Comparison of ENCODE assay signal across 8 cellular contexts in the genomic region with DNA sequence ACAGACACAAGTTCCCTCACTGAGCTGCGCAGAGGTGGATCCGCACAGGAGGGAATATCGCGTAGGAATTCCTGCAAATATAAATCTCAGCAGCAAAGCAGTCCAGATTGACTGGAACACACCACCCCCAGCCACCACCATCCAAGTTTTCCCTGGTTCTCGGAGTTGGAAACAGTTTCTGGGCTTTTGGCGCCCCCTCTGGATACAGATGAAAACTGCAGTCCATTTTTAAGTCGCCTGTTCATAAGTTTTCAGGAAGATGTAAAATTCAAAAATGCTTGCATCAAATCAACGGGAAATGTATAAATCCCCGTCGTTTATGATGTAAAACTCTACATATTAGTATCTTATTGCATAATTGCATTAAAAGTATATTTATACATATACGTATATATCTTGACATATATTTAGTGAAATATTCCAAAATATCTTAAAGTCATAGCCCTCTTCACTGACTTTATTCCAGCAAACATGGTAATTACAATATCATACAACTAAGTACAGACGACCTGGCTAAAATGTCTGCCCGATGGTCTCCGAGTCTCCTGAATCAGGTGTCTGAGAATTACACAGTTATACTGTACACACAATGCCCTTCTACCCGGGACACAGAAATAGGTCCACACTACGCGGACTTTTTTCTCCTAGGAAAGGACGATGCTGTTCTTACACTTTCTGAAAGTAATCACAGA. TPM values are rescaled to one million over a fixed set of nuclear protein-coding genes. Genes with fewer than 3 reads are reported as not detected.
DNase-seq lines count a peak whose midpoint lies in the region; ATAC-seq and TF ChIP-seq lines count a peak whose summit lies in the region.

No MANE protein-coding gene starts in this region.

- no TSS peak for BruUV-seq in OCI-LY7 (replicated peaks; lab: Mats Ljungman, UMichigan)

- CTCF ChIA-PET in OCI-LY7 (lab: Charles Lee; ENCODE audit: unreplicated experiment): no interaction called here

- no peaks in the 10 kb centered on the region for H3K36me3 ChIP-seq in OCI-LY7 (ENCODE audit: insufficient read depth, low read length)
- peaks cover 1% of the 10 kb centered on the region for H3K36me3 ChIP-seq in kidney epithelial cell (ENCODE audit: control insufficient read depth, insufficient read depth, low read length)

- H3K27me3 ChIP-seq in kidney epithelial cell (ENCODE audit: control insufficient read depth, insufficient read depth, low read length): peaks cover 28% of the 10 kb centered on the region

- peak overlapping the region; percentile 49; the same call in 1 of the 2 replicates for H3K4me3 Mint-ChIP-seq in HFFc6

- H4K20me1 ChIP-seq in OCI-LY7 (ENCODE audit: insufficient read depth, low read length): no peaks in the 10 kb centered on the region

- peaks cover 40% of the 10 kb centered on the region for H3K4me1 Mint-ChIP-seq in HFFc6 (ENCODE audit: low read depth)

- peak; percentile 81 for DNase-seq in DMS 273 (lab: John Stamatoyannopoulos, UW; ENCODE audit: unreplicated experiment)
- DNase-seq in HFFc6: peak; percentile 66
- DNase-seq in OCI-LY7 (ENCODE audit: low spot score): peak; percentile 54
- peak; percentile 66 for DNase-seq in cerebellar cortex (ENCODE audit: low spot score)
- no peak for DNase-seq in kidney epithelial cell (ENCODE audit: low read depth)
- peak; percentile 94 for DNase-seq in superior temporal gyrus (ENCODE audit: extremely low spot score)
- no peak for DNase-seq in effector CD8-positive, alpha-beta T cell (lab: John Stamatoyannopoulos, UW)

- no peak overlapping the region for H3K27ac Mint-ChIP-seq in HFFc6

- no peaks in the 10 kb centered on the region for H3K9me3 ChIP-seq in OCI-LY7 (ENCODE audit: low read length)

- H3K9me3 Mint-ChIP-seq in HFFc6: peaks cover 4% of the 10 kb centered on the region; the same call in 1 of the 2 replicates

- H3K4me1 ChIP-seq in OCI-LY7 (ENCODE audit: insufficient read depth, low read length, poor library complexity, severe bottlenecking): no peaks in the 10 kb centered on the region

- H3K9me2 ChIP-seq in OCI-LY7 (ENCODE audit: insufficient read depth, low read length): no peaks in the 10 kb centered on the region

- no peak overlapping the region for H3K4me3 ChIP-seq in OCI-LY7 (ENCODE audit: low read depth, low read length, poor library complexity, severe bottlenecking)
- H3K4me3 ChIP-seq in kidney epithelial cell (ENCODE audit: low read depth, low read length): peak overlapping the region; percentile 40

- peaks cover 5% of the 10 kb centered on the region; the same call in 1 of the 2 replicates for H3K36me3 Mint-ChIP-seq in HFFc6 (ENCODE audit: low read depth)

- H3K27me3 Mint-ChIP-seq in HFFc6 (ENCODE audit: insufficient read depth): peaks cover 47% of the 10 kb centered on the region

- H2AFZ ChIP-seq in OCI-LY7 (ENCODE audit: low read length): no peak overlapping the region

- no peak for ATAC-seq in GM21576 (IDR thresholded peaks at IDR 0.05; ENCODE audit: unreplicated experiment)

- H3K79me2 ChIP-seq in OCI-LY7 (ENCODE audit: insufficient read depth, low read depth, low read length): no peaks in the 10 kb centered on the region

- no peak overlapping the region for H3K27ac ChIP-seq in OCI-LY7 (ENCODE audit: low read depth, low read length, poor library complexity, severe bottlenecking)

- no peak overlapping the region for H3K4me2 ChIP-seq in OCI-LY7 (ENCODE audit: low read length)

- TF ChIP-seq CTCF in HFFc6 (IDR thresholded peaks at IDR 0.05): peak; percentile 96
- TF ChIP-seq CTCF in OCI-LY7 (conservative IDR thresholded peaks at IDR 0.05; ENCODE audit: low read length): peak; percentile 100
- peak; percentile 86 for TF ChIP-seq CTCF in kidney epithelial cell (IDR thresholded peaks at IDR 0.05; ENCODE audit: insufficient read depth, low read length, poor library complexity, severe bottlenecking)

- intact Hi-C loops in OCI-LY7 (cut with micrococcal nuclease; ENCODE audit: unreplicated experiment): loop anchor here (5.0 to 10.0 kb wide), 3 partner anchors 426 to 1031 kb away; no protein-coding TSS in a partner anchor

- POLR2A ChIA-PET in OCI-LY7 (lab: Charles Lee): interaction anchor here (0.6 kb wide), 2 partner anchors 9 to 801 kb away, joined by 3 to 4 read pairs; no protein-coding TSS in a partner anchor

RNA-seq across cellular contexts. Expression of a gene that starts 2.1 kb away (rescaled TPM):
- 1 to 10 TPM in 3 of 6 experiments, under 1 TPM in 3; 0.71 to 4.2 (median 1.00) TPM for total RNA-seq in HFFc6 (2021; fragmentation: NEBNext Ultra II Directional; extraction: Animal tissue kit (Norgen Biotek cat#: 25700))
- not detected in 2 replicates for total RNA-seq in OCI-LY7 (2014; rRNA removed; shearing (Covaris generic))
- total RNA-seq in OCI-LY7 (2022): not detected in 2 replicates
- total RNA-seq in kidney epithelial cell: 65.9 and 80.0 TPM in 2 replicates

Comparison
In these comparisons a context has a peak if more than half of its experiments do, and no peak if none do; other contexts are left out.
1. DNase-seq: peak in DMS 273 (single experiment), HFFc6 (single experiment), OCI-LY7 (single experiment), cerebellar cortex (single experiment) and superior temporal gyrus (single experiment); none in kidney epithelial cell (single experiment) and effector CD8-positive, alpha-beta T cell (single experiment).
2. RNA of a gene that starts 2.1 kb away (total RNA-seq): 65.9 to 80.0 TPM in kidney epithelial cell; 0.71 to 4.2 TPM in HFFc6 and not detected in OCI-LY7; every median in the first group is over 10 times any median in the second.
3. Peak in every context shown above with its lines, with median percentiles within 50 percentile points of each other: CTCF ChIP-seq.